In the genomic region with DNA sequence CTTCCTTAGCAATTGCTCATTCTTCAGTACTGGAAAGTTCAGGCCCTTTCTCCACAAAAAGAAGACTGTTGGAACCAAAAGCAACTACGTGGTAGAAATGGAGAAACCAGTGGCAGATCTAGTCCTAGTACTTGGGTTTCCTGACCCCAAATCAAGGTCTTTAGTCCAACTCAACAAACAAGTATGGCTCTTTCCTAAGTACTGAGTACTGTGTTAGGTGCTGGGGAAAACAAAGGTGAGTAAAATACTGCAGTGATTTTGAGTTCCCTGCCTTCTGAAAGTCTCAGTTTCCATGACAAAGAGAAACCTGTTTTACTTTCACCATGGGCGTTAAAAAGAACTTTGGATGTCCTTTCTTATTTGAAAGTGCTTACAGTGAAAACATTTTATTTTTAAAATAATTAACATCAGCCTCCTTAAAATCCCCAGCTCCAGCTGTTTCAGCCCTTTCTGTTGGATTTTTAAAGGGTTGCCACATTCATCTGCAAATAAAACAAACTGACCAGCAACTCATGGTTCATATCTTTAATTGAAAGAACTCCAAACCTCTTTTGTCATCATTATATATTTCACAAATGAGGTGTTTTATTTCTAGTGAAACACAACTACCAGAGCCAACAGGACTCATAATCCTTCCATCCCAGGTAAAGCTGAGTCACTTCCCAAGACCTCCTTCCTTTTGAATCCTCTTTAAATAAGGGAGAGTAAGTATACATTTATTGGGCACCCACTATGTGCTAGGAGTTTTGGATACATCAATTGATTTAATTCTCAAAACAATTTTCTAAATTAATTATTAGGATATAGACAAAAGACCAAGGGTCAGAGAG, we compare ENCODE assay signal across 19 cellular contexts. TPM values are rescaled to one million over a fixed set of nuclear protein-coding genes. Genes with fewer than 3 reads are reported as not detected.
DNase-seq lines count a peak whose midpoint lies in the region; ATAC-seq and TF ChIP-seq lines count a peak whose summit lies in the region.
"Had no signal": no experiment of that assay in that cellular context is flagged by ENCODE, and none has a peak within 500 bp of the region (broad histone marks: within the 10 kb centered on the region; RNA-seq: fewer than 3 reads in every experiment).

No MANE protein-coding gene starts in this region.

- no peaks in the 10 kb centered on the region for H3K9me3 ChIP-seq in HUES6 (ENCODE audit: control insufficient read depth, insufficient read depth, low read depth, low read length)
- no peaks in the 10 kb centered on the region for H3K9me3 ChIP-seq in body of pancreas
- H3K9me3 ChIP-seq in iPS-20b (ENCODE audit: insufficient read depth, low read depth, low read length): no peaks in the 10 kb centered on the region
- H3K9me3 ChIP-seq in effector memory CD4-positive, alpha-beta T cell (ENCODE audit: control insufficient read depth, low read length): no peaks in the 10 kb centered on the region
- H3K9me3 ChIP-seq: A549; BLaER1 treated with 17β-estradiol and CSF1 and Interleukin-3, amounts not matched to agents 10 nM and 100 nM had no signal

- H3K4me3 ChIP-seq in HUES6 (ENCODE audit: low read depth, low read length) (no peak overlapping the region), body of pancreas (no peak overlapping the region), iPS-20b (ENCODE audit: low read length) (peak overlapping the region; percentile 14; the same call in 1 of the 2 replicates)
- H3K4me3 ChIP-seq in effector memory CD4-positive, alpha-beta T cell (ENCODE audit: insufficient read depth, low read depth, low read length, poor library complexity, severe bottlenecking): no peak overlapping the region
- H3K4me3 ChIP-seq: A549; BLaER1 treated with 17β-estradiol and CSF1 and Interleukin-3, amounts not matched to agents 10 nM and 100 nM; K562 had no signal

- H3K27me3 ChIP-seq in HUES6 (ENCODE audit: control insufficient read depth, insufficient read depth, low read length): no peaks in the 10 kb centered on the region
- H3K27me3 ChIP-seq in body of pancreas: no peaks in the 10 kb centered on the region
- no peaks in the 10 kb centered on the region for H3K27me3 ChIP-seq in iPS-20b (ENCODE audit: insufficient read depth, low read length)
- no peaks in the 10 kb centered on the region for H3K27me3 ChIP-seq in effector memory CD4-positive, alpha-beta T cell (replicated peaks; ENCODE audit: control insufficient read depth, insufficient read depth, low read length, poor library complexity, severe bottlenecking)

- H3K4me1 Mint-ChIP-seq in activated T-helper 2 cell treated with anti-CD3 and anti-CD28 coated beads, Interferon-gamma antibody, Interleukin-2, Interleukin-4, amounts not matched to agents 10 μg/mL and 5 μg/mL and 100 μg/mL, durations not matched to agents 14 hours and 24 hours and 36 hours (ENCODE audit: low read depth): no peaks in the 10 kb centered on the region
- H3K4me1 Mint-ChIP-seq: CD8-positive, alpha-beta memory T cell had no signal

- WGBS in body of pancreas, 2 donors: 85 to 87% methylated on average over 2 of the region's 2 CpGs

- TF ChIP-seq POLR2A in body of pancreas (IDR thresholded peaks at IDR 0.05): no peak

- H3K9ac ChIP-seq in HUES6 (ENCODE audit: low read length) (no peak overlapping the region), iPS-20b (ENCODE audit: low read depth, low read length) (peak overlapping the region; percentile 12; the same call in 1 of the 2 replicates)
- H3K9ac ChIP-seq: BLaER1 treated with 17β-estradiol and CSF1 and Interleukin-3, amounts not matched to agents 10 nM and 100 nM had no signal

- DNase-seq in body of pancreas: no peak
- no peak for DNase-seq in effector memory CD4-positive, alpha-beta T cell
- DNase-seq in activated T-helper 2 cell treated with anti-CD3 and anti-CD28 coated beads, Interferon-gamma antibody, Interleukin-2, Interleukin-4, amounts not matched to agents 10 μg/mL and 5 μg/mL and 100 μg/mL, durations not matched to agents 14 hours and 24 hours and 36 hours (ENCODE audit: low spot score): no peak
- no peak for DNase-seq in dermis blood vessel endothelial cell
- DNase-seq: CD8-positive, alpha-beta memory T cell; DMS79 treated with DMSO at 0.1 percent for 48 hours; H7; MV-4-11; NCI-H1417; NCI-H187 treated with DMSO at 0.1 percent for 48 hours; NCI-H69 had no signal

- intact Hi-C loops in body of pancreas (cut with DNase I): no loop called here
- intact Hi-C loops in activated T-helper 2 cell treated with anti-CD3 and anti-CD28 coated beads, Interferon-gamma antibody, Interleukin-2, Interleukin-4, amounts not matched to agents 10 μg/mL and 5 μg/mL and 100 μg/mL, durations not matched to agents 14 hours and 24 hours and 36 hours (cut with micrococcal nuclease): no loop called here

- H3K27ac ChIP-seq in HUES6 (ENCODE audit: low read depth, low read length) (peak overlapping the region; percentile 50), body of pancreas (peak overlapping the region; percentile 1 to 75 (median 40)), iPS-20b (ENCODE audit: low read length) (peak overlapping the region; percentile 49)
- no peak overlapping the region for H3K27ac ChIP-seq in effector memory CD4-positive, alpha-beta T cell (ENCODE audit: insufficient read depth, low read length, poor library complexity, severe bottlenecking)
- H3K27ac ChIP-seq: A549; BLaER1 treated with 17β-estradiol and CSF1 and Interleukin-3, amounts not matched to agents 10 nM and 100 nM had no signal

- H3K27me3 Mint-ChIP-seq in activated T-helper 2 cell treated with anti-CD3 and anti-CD28 coated beads, Interferon-gamma antibody, Interleukin-2, Interleukin-4, amounts not matched to agents 10 μg/mL and 5 μg/mL and 100 μg/mL, durations not matched to agents 14 hours and 24 hours and 36 hours (ENCODE audit: low read depth): no peaks in the 10 kb centered on the region
- H3K27me3 Mint-ChIP-seq: CD8-positive, alpha-beta memory T cell had no signal

- no peaks in the 10 kb centered on the region for H3K9me3 Mint-ChIP-seq in activated T-helper 2 cell treated with anti-CD3 and anti-CD28 coated beads, Interferon-gamma antibody, Interleukin-2, Interleukin-4, amounts not matched to agents 10 μg/mL and 5 μg/mL and 100 μg/mL, durations not matched to agents 14 hours and 24 hours and 36 hours
- H3K9me3 Mint-ChIP-seq: CD8-positive, alpha-beta memory T cell had no signal

- no peak overlapping the region for H3K4me3 Mint-ChIP-seq in activated T-helper 2 cell treated with anti-CD3 and anti-CD28 coated beads, Interferon-gamma antibody, Interleukin-2, Interleukin-4, amounts not matched to agents 10 μg/mL and 5 μg/mL and 100 μg/mL, durations not matched to agents 14 hours and 24 hours and 36 hours (ENCODE audit: low read depth)
- H3K4me3 Mint-ChIP-seq: CD8-positive, alpha-beta memory T cell had no signal

- H3K4me1 ChIP-seq in HUES6 (ENCODE audit: control insufficient read depth, insufficient read depth, low read length) (peaks cover 62% of the 10 kb centered on the region), body of pancreas (peaks cover 99% of the 10 kb centered on the region), iPS-20b (ENCODE audit: insufficient read depth, low read length) (peaks cover 72% of the 10 kb centered on the region)
- no peaks in the 10 kb centered on the region for H3K4me1 ChIP-seq in effector memory CD4-positive, alpha-beta T cell (ENCODE audit: control insufficient read depth, insufficient read depth, low read length, poor library complexity, severe bottlenecking)

- H3K27ac Mint-ChIP-seq in activated T-helper 2 cell treated with anti-CD3 and anti-CD28 coated beads, Interferon-gamma antibody, Interleukin-2, Interleukin-4, amounts not matched to agents 10 μg/mL and 5 μg/mL and 100 μg/mL, durations not matched to agents 14 hours and 24 hours and 36 hours: no peak overlapping the region
- H3K27ac Mint-ChIP-seq: CD8-positive, alpha-beta memory T cell had no signal

- ATAC-seq in GM18867 (IDR thresholded peaks at IDR 0.05; ENCODE audit: unreplicated experiment): peak; percentile 47
- no peak for ATAC-seq in body of pancreas
- no peak for ATAC-seq in HG03565 (IDR thresholded peaks at IDR 0.05; ENCODE audit: unreplicated experiment)
- ATAC-seq: A549, K562 had no signal

- H3K36me3 ChIP-seq in HUES6 (ENCODE audit: control insufficient read depth, insufficient read depth, low read length) (0 out of 2 replicates have a peak, but pooled peaks cover 3% of the 10 kb centered on the region), body of pancreas (replicated peaks in 1 of 2; ENCODE audit: insufficient read depth in 1 of 2, low read depth in 2 of 2) (no peaks in the 10 kb centered on the region), iPS-20b (ENCODE audit: insufficient read depth, low read depth, low read length) (peaks cover 11% of the 10 kb centered on the region)
- H3K36me3 ChIP-seq in effector memory CD4-positive, alpha-beta T cell (ENCODE audit: control insufficient read depth, insufficient read depth, low read length): no peaks in the 10 kb centered on the region
- H3K36me3 ChIP-seq: BLaER1 treated with 17β-estradiol and CSF1 and Interleukin-3, amounts not matched to agents 10 nM and 100 nM had no signal

- no peak for TF ChIP-seq CTCF in body of pancreas (IDR thresholded peaks at IDR 0.05)

- H3K36me3 Mint-ChIP-seq in activated T-helper 2 cell treated with anti-CD3 and anti-CD28 coated beads, Interferon-gamma antibody, Interleukin-2, Interleukin-4, amounts not matched to agents 10 μg/mL and 5 μg/mL and 100 μg/mL, durations not matched to agents 14 hours and 24 hours and 36 hours (ENCODE audit: low read depth): no peaks in the 10 kb centered on the region
- H3K36me3 Mint-ChIP-seq: CD8-positive, alpha-beta memory T cell had no signal

RNA-seq across cellular contexts. Expression of gene PLPP3, which starts 35.4 kb away (rescaled TPM):
- total RNA-seq in body of pancreas: 10 to 100 TPM; 35.8 to 52.7 TPM
- total RNA-seq in activated T-helper 2 cell treated with anti-CD3 and anti-CD28 coated beads, Interferon-gamma antibody, Interleukin-2, Interleukin-4, amounts not matched to agents 10 μg/mL and 5 μg/mL and 100 μg/mL, durations not matched to agents 14 hours and 24 hours and 36 hours: not detected in 2 replicates
- 39.1 and 49.2 TPM in 2 replicates for total RNA-seq in dermis blood vessel endothelial cell
- total RNA-seq: G401 had no signal

Comparison
In these comparisons a context has a peak if more than half of its experiments do, and no peak if none do; other contexts are left out.
1. RNA of gene PLPP3, which starts 35.4 kb away (total RNA-seq): 35.8 to 52.7 TPM in body of pancreas and 39.1 to 49.2 TPM in dermis blood vessel endothelial cell; not detected in activated T-helper 2 cell treated with anti-CD3 and anti-CD28 coated beads, Interferon-gamma antibody, Interleukin-2, Interleukin-4, amounts not matched to agents 10 μg/mL and 5 μg/mL and 100 μg/mL, durations not matched to agents 14 hours and 24 hours and 36 hours; every median in the first group is over 10 times any median in the second.